1 cellular context compared by ENCODE assay signal in genomic region chr6:126307859-126308258, GRCh38.
TF ChIP-seq lines count a peak whose summit lies in the region.

No MANE protein-coding gene starts in this region.

TF ChIP-seq in HepG2, 621 proteins besides CTCF, POLR2A, EP300 and RAD21 (continued from another document):
- TF ChIP-seq KIAA2018 (CRISPR knock-in tag; IDR thresholded peaks at IDR 0.05; ENCODE audit: borderline replicate concordance): no peak
- no peak for TF ChIP-seq DMTF1 (CRISPR knock-in tag; IDR thresholded peaks at IDR 0.05)
- TF ChIP-seq IKZF5 (CRISPR knock-in tag; IDR thresholded peaks at IDR 0.05): no peak
- no peak for TF ChIP-seq HCFC1 (IDR thresholded peaks at IDR 0.05; ENCODE audit: low read depth, low read length)
- no peak for TF ChIP-seq ZNF280B (CRISPR knock-in tag; IDR thresholded peaks at IDR 0.05; ENCODE audit: borderline replicate concordance)
- TF ChIP-seq MAFF (IDR thresholded peaks at IDR 0.05; ENCODE audit: low read depth, low read length): no peak
- TF ChIP-seq ZBTB40 (IDR thresholded peaks at IDR 0.05): no peak
- TF ChIP-seq ZBTB40 (CRISPR knock-in tag; IDR thresholded peaks at IDR 0.05): no peak
TF ChIP-seq in HepG2: peak in this region for 0.
